1 cellular context compared by ENCODE assay signal in genomic region chr7:116367171-116367813, GRCh38.
TF ChIP-seq lines count a peak whose summit lies in the region.

No MANE protein-coding gene starts in this region.

TF ChIP-seq in GM23338, 12 proteins besides CTCF, POLR2A, EP300 and RAD21 (continued from another document):
- TF ChIP-seq ZNF462 (CRISPR knock-in tag; IDR thresholded peaks at IDR 0.05) (no peak), NANOG (IDR thresholded peaks at IDR 0.05; ENCODE audit: borderline replicate concordance) (no peak), POLR2AphosphoS5 (IDR thresholded peaks at IDR 0.05; ENCODE audit: low read depth) (no peak), REST (IDR thresholded peaks at IDR 0.05; ENCODE audit: unreplicated experiment) (no peak), EZH2phosphoT487 (IDR thresholded peaks at IDR 0.05; ENCODE audit: unreplicated experiment) (no peak), EZH2 (IDR thresholded peaks at IDR 0.05; ENCODE audit: low read depth, unreplicated experiment) (no peak), CREB1 (CRISPR knock-in tag; IDR thresholded peaks at IDR 0.05; ENCODE audit: low read depth) (no peak), JUNB (IDR thresholded peaks at IDR 0.05; ENCODE audit: unreplicated experiment) (no peak), ETS1 (IDR thresholded peaks at IDR 0.05) (no peak)
